In genomic region chr2:165876712-165877111, GRCh38 we compare ENCODE assay signal across 13 cellular contexts.
DNase-seq lines count a peak whose midpoint lies in the region; ATAC-seq, FAIRE-seq and TF ChIP-seq lines count a peak whose summit lies in the region.
"Had no signal": no experiment of that assay in that cellular context is flagged by ENCODE, and none has a peak within 500 bp of the region (broad histone marks: within the 10 kb centered on the region; RNA-seq: fewer than 3 reads in every experiment).

No MANE protein-coding gene starts in this region.

- H3K4me3 ChIP-seq in PC-3 (ENCODE audit: low read length), result no peak overlapping the region
- H3K4me3 ChIP-seq in cardiac fibroblast (replicated peaks in 1 of 2; ENCODE audit: low read depth in 2 of 2, low read length in 2 of 2), result no peak overlapping the region

- H3K4me1 Mint-ChIP-seq in activated CD4-positive, alpha-beta T cell treated with anti-CD3 and anti-CD28 coated beads, Interleukin-2, amount 10 ng/mL, durations not matched to agents 24 days and 14 days, result peaks cover 18% of the 10 kb centered on the region
- H3K4me1 Mint-ChIP-seq in naive thymus-derived CD8-positive, alpha-beta T cell, result peaks cover 3 to 24% (median 9%) of the 10 kb centered on the region in 4 donors

- no peaks in the 10 kb centered on the region for H3K9me2 ChIP-seq in PC-3 (replicated peaks; ENCODE audit: low read length)

- ATAC-seq in PC-3, result peak; percentile 23; the same call in 1 of the 2 replicates
- no peak for ATAC-seq in naive thymus-derived CD8-positive, alpha-beta T cell
- no peak for ATAC-seq in GM21447 (IDR thresholded peaks at IDR 0.05; ENCODE audit: unreplicated experiment)

- no peaks in the 10 kb centered on the region for H3K36me3 ChIP-seq in PC-3 (ENCODE audit: low read depth, low read length)

- no peak overlapping the region for H2AFZ ChIP-seq in PC-3 (ENCODE audit: low read length)

- peak overlapping the region; percentile 26 for H3K27ac Mint-ChIP-seq in activated CD4-positive, alpha-beta T cell treated with anti-CD3 and anti-CD28 coated beads, Interleukin-2, amount 10 ng/mL, durations not matched to agents 24 days and 14 days
- peak overlapping the region in 9 of 10 donors; percentile 17 to 77 (median 55) for H3K27ac Mint-ChIP-seq in naive thymus-derived CD8-positive, alpha-beta T cell
- H3K27ac Mint-ChIP-seq: progenitor cell of endocrine pancreas had no signal

- H3K79me2 ChIP-seq in PC-3 (ENCODE audit: low read length), result no peaks in the 10 kb centered on the region

- CTCF ChIA-PET in PC-3 (lab: Charles Lee), result no interaction called here

- no TSS peak for BruUV-seq in PC-3 (replicated peaks; lab: Mats Ljungman, UMichigan)

- no peak for TF ChIP-seq CTCF in PC-3 (conservative IDR thresholded peaks at IDR 0.05; ENCODE audit: low read depth, low read length)
- TF ChIP-seq CTCF in cardiac fibroblast (IDR thresholded peaks at IDR 0.05; ENCODE audit: low read depth, low read length), result no peak

- no peaks in the 10 kb centered on the region for H4K20me1 ChIP-seq in PC-3 (ENCODE audit: low read length)

- no peak overlapping the region for H3K4me2 ChIP-seq in PC-3 (ENCODE audit: low read length)

- no peaks in the 10 kb centered on the region for H3K27me3 ChIP-seq in PC-3 (ENCODE audit: low read length)

- no peak for TF ChIP-seq POLR2A in GM12892 (IDR thresholded peaks at IDR 0.05; ENCODE audit: low read depth, low read length)

- POLR2A ChIA-PET in PC-3 (lab: Charles Lee; ENCODE audit: unreplicated experiment), result no interaction called here
- POLR2A ChIA-PET in naive thymus-derived CD8-positive, alpha-beta T cell (lab: Charles Lee), result no interaction called here

- intact Hi-C loops in activated CD4-positive, alpha-beta T cell treated with anti-CD3 and anti-CD28 coated beads, Interleukin-2, amount 10 ng/mL, durations not matched to agents 24 days and 14 days (cut with micrococcal nuclease), result loop anchor here (2.0 to 10.0 kb wide), 4 partner anchors 76 to 862 kb away; partner anchors contain the start of genes GALNT3, SCN1A and TTC21B
- intact Hi-C loops in PC-3 (cut with micrococcal nuclease), result loop anchor here (5.0 to 10.0 kb wide), 2 partner anchors 661 to 818 kb away; no protein-coding TSS in a partner anchor

- H3K27me3 Mint-ChIP-seq in activated CD4-positive, alpha-beta T cell treated with anti-CD3 and anti-CD28 coated beads, Interleukin-2, amount 10 ng/mL, durations not matched to agents 24 days and 14 days, result no peaks in the 10 kb centered on the region
- H3K27me3 Mint-ChIP-seq in naive thymus-derived CD8-positive, alpha-beta T cell, result no peaks in the 10 kb centered on the region
- H3K27me3 Mint-ChIP-seq: progenitor cell of endocrine pancreas had no signal

- no peaks in the 10 kb centered on the region for H3F3A ChIP-seq in PC-3 (ENCODE audit: low read length, unreplicated experiment)

- H3K36me3 Mint-ChIP-seq in activated CD4-positive, alpha-beta T cell treated with anti-CD3 and anti-CD28 coated beads, Interleukin-2, amount 10 ng/mL, durations not matched to agents 24 days and 14 days (ENCODE audit: low read depth), result peaks cover 15% of the 10 kb centered on the region
- H3K36me3 Mint-ChIP-seq in naive thymus-derived CD8-positive, alpha-beta T cell, result peaks cover 0 to 29% (median 12%) of the 10 kb centered on the region in 3 donors

- H3K4me3 Mint-ChIP-seq in activated CD4-positive, alpha-beta T cell treated with anti-CD3 and anti-CD28 coated beads, Interleukin-2, amount 10 ng/mL, durations not matched to agents 24 days and 14 days, result peak overlapping the region; percentile 24
- H3K4me3 Mint-ChIP-seq in naive thymus-derived CD8-positive, alpha-beta T cell, result no peak overlapping the region

- no peak for FAIRE-seq in GM12892 (lab: Jason Lieb, UNC)

- H3K9ac ChIP-seq in PC-3 (ENCODE audit: low read length), result no peak overlapping the region

- no peak for DNase-seq in activated CD4-positive, alpha-beta T cell treated with anti-CD3 and anti-CD28 coated beads, Interleukin-2, amount 10 ng/mL, durations not matched to agents 24 days and 14 days
- no peak for DNase-seq in activated CD4-positive, alpha-beta T cell treated with anti-CD3 and anti-CD28 coated beads for 4 hours
- no peak for DNase-seq in PC-3
- DNase-seq in cardiac fibroblast (ENCODE audit: low read depth in 2 of 2), result peak; percentile 16 to 18
- DNase-seq in naive thymus-derived CD8-positive, alpha-beta T cell, result no peak
- DNase-seq in GM12892 (ENCODE audit: insufficient read length), result no peak
- DNase-seq in activated CD8-positive, alpha-beta memory T cell treated with anti-CD3 and anti-CD28 coated beads, Interleukin-2, amount 50 U/mL, for 4 hours, result no peak
- DNase-seq: NCI-H1105 treated with DMSO at 0.1 percent for 48 hours; NCI-H524 treated with DMSO at 0.1 percent for 48 hours; Right ventricle myocardium superior; stimulated activated CD8-positive, alpha-beta memory T cell treated with anti-CD3 and anti-CD28 coated beads, Interleukin-4, amount 100 ng/mL, for 48 hours had no signal

- H3K4me1 ChIP-seq in PC-3 (ENCODE audit: insufficient read depth, low read length), result peaks cover 10% of the 10 kb centered on the region

- no peak overlapping the region for H3K27ac ChIP-seq in PC-3 (ENCODE audit: low read length)

- H3K9me3 Mint-ChIP-seq in activated CD4-positive, alpha-beta T cell treated with anti-CD3 and anti-CD28 coated beads, Interleukin-2, amount 10 ng/mL, durations not matched to agents 24 days and 14 days, result no peaks in the 10 kb centered on the region
- H3K9me3 Mint-ChIP-seq in naive thymus-derived CD8-positive, alpha-beta T cell, result no peaks in the 10 kb centered on the region

- no peaks in the 10 kb centered on the region for H3K9me3 ChIP-seq in PC-3 (ENCODE audit: low read length)

Comparison
In these comparisons a context has a peak if more than half of its experiments do, and no peak if none do; other contexts are left out.
1. DNase-seq: peak in cardiac fibroblast (2 of 2); none in activated CD4-positive, alpha-beta T cell treated with anti-CD3 and anti-CD28 coated beads, Interleukin-2, amount 10 ng/mL, durations not matched to agents 24 days and 14 days (single experiment), activated CD4-positive, alpha-beta T cell treated with anti-CD3 and anti-CD28 coated beads for 4 hours (0 of 2), PC-3 (single experiment), naive thymus-derived CD8-positive, alpha-beta T cell (0 of 10), GM12892 (single experiment) and activated CD8-positive, alpha-beta memory T cell treated with anti-CD3 and anti-CD28 coated beads, Interleukin-2, amount 50 U/mL, for 4 hours (single experiment).